8 cellular contexts compared by ENCODE assay signal in genomic region chr7:92835140-92835850, GRCh38.
DNase-seq lines count a peak whose midpoint lies in the region; ATAC-seq and TF ChIP-seq lines count a peak whose summit lies in the region.

No MANE protein-coding gene starts in this region.

- peak overlapping the region; percentile 80 to 89 for H3K9ac ChIP-seq in mucosa of rectum (ENCODE audit: low read depth in 1 of 2, low read length in 2 of 2)

- H3K27ac ChIP-seq in mucosa of rectum (ENCODE audit: low read depth in 2 of 2, low read length in 2 of 2): peak overlapping the region; percentile 91 to 92

- no peaks in the 10 kb centered on the region for H3K9me3 ChIP-seq in mucosa of rectum (ENCODE audit: control insufficient read depth in 2 of 2, low read length in 2 of 2)

- H3K36me3 ChIP-seq in mucosa of rectum (ENCODE audit: control insufficient read depth in 2 of 2, insufficient read depth in 2 of 2, low read length in 2 of 2): no peaks in the 10 kb centered on the region

- peak; percentile 26 for TF ChIP-seq POLR2A in erythroblast (IDR thresholded peaks at IDR 0.05; ENCODE audit: low read length)

- peak; percentile 9 for ATAC-seq in stimulated activated naive CD8-positive, alpha-beta T cell treated with anti-CD3 and anti-CD28 coated beads, Interleukin-15, Interleukin-2, amounts not matched to agents 100 U/mL and 50 U/mL, for 24 hours

- peak overlapping the region; percentile 97 to 99 for H3K4me3 ChIP-seq in mucosa of rectum (ENCODE audit: low read length in 2 of 2)

- no peaks in the 10 kb centered on the region for H3K27me3 ChIP-seq in mucosa of rectum (ENCODE audit: control insufficient read depth in 2 of 2, insufficient read depth in 2 of 2, low read length in 2 of 2)

- peak; percentile 18 for DNase-seq in NCI-H1694 treated with DMSO at 0.1 percent for 48 hours (lab: John Stamatoyannopoulos, UW)
- DNase-seq in NCI-H1694 (lab: John Stamatoyannopoulos, UW): no peak
- DNase-seq in NOMO-1 treated with DMSO at 0.1 percent for 48 hours (lab: John Stamatoyannopoulos, UW; ENCODE audit: unreplicated experiment): peak; percentile 96
- peak; percentile 84 for DNase-seq in activated CD8-positive, alpha-beta memory T cell treated with anti-CD3 and anti-CD28 coated beads, Interleukin-2, amount 50 U/mL, for 48 hours
- DNase-seq in erythroblast (lab: John Stamatoyannopoulos, UW): peak; percentile 69 to 72
- peak; percentile 67 for DNase-seq in stimulated activated naive CD8-positive, alpha-beta T cell treated with anti-CD3 and anti-CD28 coated beads, Interleukin-15, Interleukin-2, amounts not matched to agents 100 U/mL and 50 U/mL, for 24 hours
- DNase-seq in NCI-H1436 treated with DMSO at 0.1 percent for 48 hours (lab: John Stamatoyannopoulos, UW): no peak

- H3K4me1 ChIP-seq in mucosa of rectum (ENCODE audit: control insufficient read depth in 2 of 2, insufficient read depth in 2 of 2, low read length in 2 of 2): peaks cover 8 to 20% of the 10 kb centered on the region in 2 donors

Comparison
In these comparisons a context has a peak if more than half of its experiments do, and no peak if none do; other contexts are left out.
1. DNase-seq: peak in NCI-H1694 treated with DMSO at 0.1 percent for 48 hours (single experiment), NOMO-1 treated with DMSO at 0.1 percent for 48 hours (single experiment), activated CD8-positive, alpha-beta memory T cell treated with anti-CD3 and anti-CD28 coated beads, Interleukin-2, amount 50 U/mL, for 48 hours (single experiment), erythroblast (2 of 2) and stimulated activated naive CD8-positive, alpha-beta T cell treated with anti-CD3 and anti-CD28 coated beads, Interleukin-15, Interleukin-2, amounts not matched to agents 100 U/mL and 50 U/mL, for 24 hours (single experiment); none in NCI-H1694 (single experiment) and NCI-H1436 treated with DMSO at 0.1 percent for 48 hours (single experiment).